Comparison of ENCODE assay signal across 11 cellular contexts in the genomic region with DNA sequence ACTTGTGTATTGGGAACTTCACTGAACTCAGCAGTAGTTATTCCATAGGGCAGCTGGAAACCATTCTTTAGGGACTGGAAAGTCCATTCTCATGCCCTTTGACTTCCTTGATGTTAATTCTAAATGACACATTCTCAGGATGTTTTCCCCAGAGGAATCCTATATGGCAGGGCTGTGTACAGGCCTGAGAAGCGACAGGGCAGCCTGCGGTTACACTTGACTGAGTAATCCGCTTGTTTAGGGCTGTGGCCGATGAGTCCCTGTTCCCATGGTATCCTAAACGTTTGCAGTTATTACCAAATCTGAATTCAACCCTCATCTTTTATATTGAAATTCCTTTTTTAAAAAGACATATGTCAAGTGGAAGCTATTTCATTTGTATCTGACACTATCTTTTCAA.
A peak's percentile ranks its signal among the peaks of the same experiment; 100 is the strongest.
DNase-seq lines count a peak whose midpoint lies in the region; ATAC-seq and TF ChIP-seq lines count a peak whose summit lies in the region.
"Had no signal": no experiment of that assay in that cellular context is flagged by ENCODE, and none has a peak within 500 bp of the region (broad histone marks: within the 10 kb centered on the region; RNA-seq: fewer than 3 reads in every experiment).

No MANE protein-coding gene starts in this region.

- H3K9me3 ChIP-seq in heart left ventricle (no peaks in the 10 kb centered on the region), aorta (ENCODE audit: control insufficient read depth, low read length) (no peaks in the 10 kb centered on the region)

- H3K9me3 Mint-ChIP-seq in endothelial cell (ENCODE audit: unreplicated experiment) = no peaks in the 10 kb centered on the region
- peaks cover 52% of the 10 kb centered on the region for H3K9me3 Mint-ChIP-seq in nephron progenitor cell

- intact Hi-C loops in heart left ventricle (cut with DNase I) = no loop called here
- intact Hi-C loops in Right ventricle myocardium inferior (cut with DNase I) = no loop called here
- intact Hi-C loops in aorta (cut with DNase I) = no loop called here

- H3K27ac Mint-ChIP-seq in endothelial cell (ENCODE audit: unreplicated experiment) (peak overlapping the region; percentile 3), nephron progenitor cell (peak overlapping the region; percentile 25)

- H3K36me3 Mint-ChIP-seq in endothelial cell (ENCODE audit: low read depth, unreplicated experiment) = peaks cover 58% of the 10 kb centered on the region
- peaks cover 68% of the 10 kb centered on the region for H3K36me3 Mint-ChIP-seq in nephron progenitor cell (ENCODE audit: low read depth)

- H3K27me3 Mint-ChIP-seq in endothelial cell (ENCODE audit: unreplicated experiment) = peaks cover 30% of the 10 kb centered on the region
- peaks cover 6% of the 10 kb centered on the region for H3K27me3 Mint-ChIP-seq in nephron progenitor cell (ENCODE audit: low read depth, poor library complexity)
- H3K27me3 Mint-ChIP-seq: brain had no signal

- peaks cover 0 to 3% (median 0%) of the 10 kb centered on the region in 9 donors for H3K36me3 ChIP-seq in heart left ventricle
- H3K36me3 ChIP-seq in aorta (ENCODE audit: control insufficient read depth in 1 of 2, insufficient read depth in 2 of 2, low read length in 1 of 2) = no peaks in the 10 kb centered on the region

- ATAC-seq in heart left ventricle = no peak
- ATAC-seq in Right ventricle myocardium inferior = no peak
- no peak for ATAC-seq in aorta (ENCODE audit: low FRiP score)

- H3K27ac ChIP-seq in heart left ventricle (peak overlapping the region in 10 of 12 donors; percentile 7 to 93 (median 66)), aorta (ENCODE audit: low read depth in 1 of 2, low read length in 2 of 2) (peak overlapping the region; percentile 10 to 90)
- H3K27ac ChIP-seq: 22Rv1 had no signal

- H3K4me3 ChIP-seq in heart left ventricle (no peak overlapping the region), aorta (ENCODE audit: low read length in 2 of 2) (no peak overlapping the region)

- no peak for TF ChIP-seq POLR2A in heart left ventricle (IDR thresholded peaks at IDR 0.05)

- TF ChIP-seq CTCF in heart left ventricle (IDR thresholded peaks at IDR 0.05) (no peak), endothelial cell (IDR thresholded peaks at IDR 0.05; ENCODE audit: unreplicated experiment) (no peak), nephron progenitor cell (IDR thresholded peaks at IDR 0.05) (no peak)

- peaks cover 0 to 4% (median 0%) of the 10 kb centered on the region in 9 donors for H3K27me3 ChIP-seq in heart left ventricle
- no peaks in the 10 kb centered on the region for H3K27me3 ChIP-seq in aorta (ENCODE audit: control insufficient read depth in 1 of 2, insufficient read depth in 2 of 2, low read length in 1 of 2)

- no peak overlapping the region for H3K4me3 Mint-ChIP-seq in endothelial cell (ENCODE audit: unreplicated experiment)
- no peak overlapping the region for H3K4me3 Mint-ChIP-seq in nephron progenitor cell
- H3K4me3 Mint-ChIP-seq: brain had no signal

- H3K4me1 Mint-ChIP-seq in endothelial cell (ENCODE audit: unreplicated experiment) (peaks cover 62% of the 10 kb centered on the region), nephron progenitor cell (peaks cover 70% of the 10 kb centered on the region)

- 81 to 88% (median 84%) methylated on average over 5 of the region's 5 CpGs for WGBS in heart left ventricle, 4 donors
- 63 to 67% methylated on average over 5 of the region's 5 CpGs for WGBS in aorta, 2 donors

- peaks cover 0 to 71% (median 47%) of the 10 kb centered on the region in 12 donors for H3K4me1 ChIP-seq in heart left ventricle
- peaks cover 9 to 11% of the 10 kb centered on the region in 2 donors for H3K4me1 ChIP-seq in aorta (ENCODE audit: control insufficient read depth in 1 of 2, insufficient read depth in 2 of 2, low read length in 2 of 2)

- DNase-seq in heart left ventricle = no peak
- DNase-seq in Right ventricle myocardium inferior (ENCODE audit: missing footprints) = no peak
- no peak for DNase-seq in endothelial cell (ENCODE audit: low spot score)
- DNase-seq in nephron progenitor cell = no peak
- peak in 1 of 2 donors; percentile 43 for DNase-seq in aorta
- DNase-seq in middle frontal gyrus (ENCODE audit: extremely low spot score, low spot score) = no peak
- no peak for DNase-seq in ureter (ENCODE audit: low spot score)
- DNase-seq in RKO (ENCODE audit: low spot score) = no peak
- DNase-seq: NCI-H2107 had no signal
